In genomic region chr17:48239603-48239995, GRCh38 we compare ENCODE assay signal across 1 cellular context.
TF ChIP-seq lines count a peak whose summit lies in the region.

No MANE protein-coding gene starts in this region.

TF ChIP-seq in neural cell, 6 proteins besides CTCF, POLR2A, EP300 and RAD21 (continued from another document):
- TF ChIP-seq REST (IDR thresholded peaks at IDR 0.05; ENCODE audit: borderline replicate concordance) = no peak
- TF ChIP-seq EZH2 (IDR thresholded peaks at IDR 0.05; ENCODE audit: borderline replicate concordance, insufficient read depth, low read length, poor library complexity, severe bottlenecking) = no peak
- TF ChIP-seq SMC3 (conservative IDR thresholded peaks at IDR 0.05; ENCODE audit: poor library complexity) = no peak
- no peak for TF ChIP-seq POLR2AphosphoS5 (IDR thresholded peaks at IDR 0.05)
